In the genomic region with DNA sequence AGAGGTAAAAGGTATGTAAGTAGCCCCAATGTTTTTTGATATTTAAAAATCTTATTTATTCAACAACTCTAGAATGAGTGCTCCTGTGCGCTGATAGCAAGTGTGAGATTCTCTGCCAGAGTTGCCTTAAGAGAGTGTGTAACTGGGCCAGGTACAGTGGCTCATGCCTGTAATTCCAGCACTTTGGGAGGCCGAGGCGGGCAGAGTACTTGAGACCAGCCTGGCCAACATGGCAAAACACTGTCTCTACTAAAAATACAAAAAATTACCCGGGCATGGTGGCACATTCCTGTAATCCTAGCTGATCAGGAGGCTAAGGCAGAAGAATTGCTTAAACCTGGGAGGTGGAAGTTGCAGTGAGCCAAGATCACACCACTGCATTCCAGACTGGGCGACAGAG, we compare ENCODE assay signal across 6 cellular contexts.
A peak's percentile ranks its signal among the peaks of the same experiment; 100 is the strongest.
DNase-seq lines count a peak whose midpoint lies in the region; ATAC-seq and TF ChIP-seq lines count a peak whose summit lies in the region.
"Not testable (repeated sequence)": the region's sequence is repeated elsewhere in the genome, so short reads cannot be mapped to it uniquely, and the experiment has no call there.

No MANE protein-coding gene starts in this region.

- H4K20me1 ChIP-seq in osteoblast (ENCODE audit: insufficient read depth, low read length): not testable (repeated sequence)

- not testable (repeated sequence) for H3K9me3 ChIP-seq in breast epithelium; gastroesophageal sphincter; osteoblast (ENCODE audit: low read depth, low read length); skeletal muscle satellite cell (replicated peaks; ENCODE audit: low read length); tibial artery

- H3K27ac ChIP-seq in breast epithelium: peak overlapping the region; percentile 7 to 32
- H3K27ac ChIP-seq in gastroesophageal sphincter: peak overlapping the region in 3 of 4 donors; percentile 38 to 90 (median 40)
- peak overlapping the region; percentile 23 for H3K27ac ChIP-seq in osteoblast (ENCODE audit: low read depth, low read length)
- H3K27ac ChIP-seq in tibial artery: peak overlapping the region; percentile 90 to 96

- not testable (repeated sequence) for H3K36me3 ChIP-seq in breast epithelium; gastroesophageal sphincter; osteoblast (ENCODE audit: insufficient read depth, low read length); tibial artery
- H3K36me3 ChIP-seq in skeletal muscle satellite cell (ENCODE audit: insufficient read depth, low read length): peaks cover 26% of the 10 kb centered on the region

- H2AFZ ChIP-seq in osteoblast (ENCODE audit: low read length): not testable (repeated sequence)

- TF ChIP-seq EP300 in gastroesophageal sphincter (IDR thresholded peaks at IDR 0.05): not testable (repeated sequence)

- 70 to 71% methylated on average over 1 to 5 of the region's 5 CpGs for WGBS in gastroesophageal sphincter (ENCODE audit: low coverage in 1 of 2), 2 donors

- TF ChIP-seq CTCF in breast epithelium (IDR thresholded peaks at IDR 0.05); gastroesophageal sphincter (IDR thresholded peaks at IDR 0.05); osteoblast (IDR thresholded peaks at IDR 0.05; ENCODE audit: extremely low read depth, low read depth, low read length); tibial artery (IDR thresholded peaks at IDR 0.05): not testable (repeated sequence)

- not testable (repeated sequence) for H3K27me3 ChIP-seq in breast epithelium; gastroesophageal sphincter; osteoblast (ENCODE audit: insufficient read depth, low read length); skeletal muscle satellite cell (ENCODE audit: control insufficient read depth, insufficient read depth, low read length); tibial artery

- DNase-seq in M059J (ENCODE audit: low read depth): peak; percentile 17
- not testable (repeated sequence) for DNase-seq in breast epithelium (ENCODE audit: low spot score in 2 of 2); osteoblast (ENCODE audit: insufficient read length, low spot score, missing footprints); tibial artery

- not testable (repeated sequence) for H3K4me2 ChIP-seq in osteoblast (ENCODE audit: insufficient read depth, low read length); skeletal muscle satellite cell (ENCODE audit: low read length)

- not testable (repeated sequence) for H3K4me1 ChIP-seq in breast epithelium
- H3K4me1 ChIP-seq in gastroesophageal sphincter (peaks cover 0 to 67% (median 19%) of the 10 kb centered on the region in 3 donors), osteoblast (ENCODE audit: insufficient read depth, low read length) (peaks cover 28% of the 10 kb centered on the region), skeletal muscle satellite cell (ENCODE audit: control insufficient read depth, insufficient read depth, low read length) (peaks cover 77% of the 10 kb centered on the region), tibial artery (peaks cover 14 to 98% (median 75%) of the 10 kb centered on the region in 4 donors)

- intact Hi-C loops in breast epithelium (cut with DNase I; ENCODE audit: low total_unique reads); tibial artery (cut with DNase I; ENCODE audit: low total_unique reads): not testable (repeated sequence)

- H3K79me2 ChIP-seq in osteoblast (ENCODE audit: insufficient read depth, low read length): not testable (repeated sequence)

- not testable (repeated sequence) for TF ChIP-seq POLR2A in breast epithelium (IDR thresholded peaks at IDR 0.05); gastroesophageal sphincter (IDR thresholded peaks at IDR 0.05)

- H3K4me3 ChIP-seq in breast epithelium; gastroesophageal sphincter; osteoblast (ENCODE audit: insufficient read depth, low read length); skeletal muscle satellite cell (ENCODE audit: low read length); tibial artery: not testable (repeated sequence)

- peak overlapping the region; percentile 41 for H3K9ac ChIP-seq in skeletal muscle satellite cell (ENCODE audit: low read depth, low read length)

- ATAC-seq in gastroesophageal sphincter: not testable (repeated sequence)

Comparison
In these comparisons a context has a peak if more than half of its experiments do, and no peak if none do; other contexts are left out.
1. H3K27ac ChIP-seq: peak in every context shown above with its lines; median percentile 93 in tibial artery; 40 in gastroesophageal sphincter; 23 in osteoblast; 20 in breast epithelium.